ENCODE assay signal across 13 cellular contexts in genomic region chr1:66648896-66649597, GRCh38.
DNase-seq lines count a peak whose midpoint lies in the region; ATAC-seq and TF ChIP-seq lines count a peak whose summit lies in the region.
"Had no signal": no experiment of that assay in that cellular context is flagged by ENCODE, and none has a peak within 500 bp of the region (broad histone marks: within the 10 kb centered on the region; RNA-seq: fewer than 3 reads in every experiment).

No MANE protein-coding gene starts in this region.

- ATAC-seq in HG03108 (IDR thresholded peaks at IDR 0.05; ENCODE audit: unreplicated experiment) = peak; percentile 80

- H3K27ac Mint-ChIP-seq in activated CD4-positive, alpha-beta memory T cell treated with anti-CD3 and anti-CD28 coated beads, Interleukin-2, amount 10 ng/mL, durations not matched to agents 7 days and 5 days = no peak overlapping the region

- no peak overlapping the region for H3K4me3 Mint-ChIP-seq in activated CD4-positive, alpha-beta memory T cell treated with anti-CD3 and anti-CD28 coated beads, Interleukin-2, amount 10 ng/mL, durations not matched to agents 7 days and 5 days

- CTCF ChIA-PET in activated CD4-positive, alpha-beta memory T cell treated with anti-CD3 and anti-CD28 coated beads, Interleukin-2, amount 10 ng/mL, durations not matched to agents 7 days and 5 days (lab: Charles Lee) = no interaction called here

- no peaks in the 10 kb centered on the region for H4K20me1 ChIP-seq in DOHH2 (ENCODE audit: control insufficient read depth, insufficient read depth, low read depth, low read length)

- POLR2A ChIA-PET in activated CD4-positive, alpha-beta memory T cell treated with anti-CD3 and anti-CD28 coated beads, Interleukin-2, amount 10 ng/mL, durations not matched to agents 7 days and 5 days (lab: Charles Lee) = interaction anchor here (0.6 kb wide), 1 partner anchor 87 kb away, joined by 3 read pairs; no protein-coding TSS in a partner anchor

- no peak overlapping the region for H3K4me3 ChIP-seq in DOHH2 (ENCODE audit: low read length)
- H3K4me3 ChIP-seq in colonic mucosa = no peak overlapping the region

- H3K4me2 ChIP-seq in DOHH2 (ENCODE audit: low read length) = peak overlapping the region; percentile 25

- no peaks in the 10 kb centered on the region for H3K4me1 Mint-ChIP-seq in activated CD4-positive, alpha-beta memory T cell treated with anti-CD3 and anti-CD28 coated beads, Interleukin-2, amount 10 ng/mL, durations not matched to agents 7 days and 5 days

- no peak overlapping the region for H3K9ac ChIP-seq in colonic mucosa (ENCODE audit: low read depth in 2 of 2, low read length in 2 of 2)

- H3F3A ChIP-seq in DOHH2 (ENCODE audit: control insufficient read depth, insufficient read depth) = no peaks in the 10 kb centered on the region

- H3K9me3 ChIP-seq in DOHH2 (ENCODE audit: control insufficient read depth, insufficient read depth, low read length) (no peaks in the 10 kb centered on the region), colonic mucosa (no peaks in the 10 kb centered on the region)

- H3K4me1 ChIP-seq in DOHH2 (ENCODE audit: control insufficient read depth, low read length) (peaks cover 11% of the 10 kb centered on the region), colonic mucosa (no peaks in the 10 kb centered on the region)

- peaks cover 23% of the 10 kb centered on the region for H3K27me3 Mint-ChIP-seq in activated CD4-positive, alpha-beta memory T cell treated with anti-CD3 and anti-CD28 coated beads, Interleukin-2, amount 10 ng/mL, durations not matched to agents 7 days and 5 days

- H3K27ac ChIP-seq in DOHH2 (ENCODE audit: low read depth, low read length) (no peak overlapping the region), colonic mucosa (no peak overlapping the region)

- H3K27me3 ChIP-seq in DOHH2 (ENCODE audit: control insufficient read depth, low read length) = peaks cover 9% of the 10 kb centered on the region; the same call in 1 of the 2 replicates
- no peaks in the 10 kb centered on the region for H3K27me3 ChIP-seq in colonic mucosa

- TF ChIP-seq CTCF in DOHH2 (IDR thresholded peaks at IDR 0.05; ENCODE audit: low read depth, low read length, poor library complexity, severe bottlenecking) (no peak), GM20000 (IDR thresholded peaks at IDR 0.05; ENCODE audit: extremely low read depth, missing control alignments) (no peak), colonic mucosa (IDR thresholded peaks at IDR 0.05) (no peak)

- H3K9me3 Mint-ChIP-seq in activated CD4-positive, alpha-beta memory T cell treated with anti-CD3 and anti-CD28 coated beads, Interleukin-2, amount 10 ng/mL, durations not matched to agents 7 days and 5 days = no peaks in the 10 kb centered on the region

- intact Hi-C loops in colonic mucosa (cut with DNase I) = no loop called here

- DNase-seq in GM20000 (ENCODE audit: low spot score) (peak; percentile 13), RPMI8226 (peak; percentile 87), epidermal melanocyte (ENCODE audit: insufficient read length, low spot score) (no peak), HPDE6-E6E7 (ENCODE audit: extremely low spot score) (no peak), colonic mucosa (no peak)
- no peak for DNase-seq in activated CD4-positive, alpha-beta memory T cell treated with anti-CD3 and anti-CD28 coated beads, Interleukin-2, amount 10 ng/mL, durations not matched to agents 7 days and 5 days
- DNase-seq: ACHN; activated CD4-positive, CD25-positive, alpha-beta regulatory T cell treated with anti-CD3 and anti-CD28 coated beads, Interleukin-2, amount 50 U/mL, for 72 hours; glutamatergic neuron; NCI-H2107; posterior cingulate gyrus had no signal

- H3K79me2 ChIP-seq in DOHH2 (ENCODE audit: control insufficient read depth, low read length) = no peaks in the 10 kb centered on the region

- no peaks in the 10 kb centered on the region for H3K36me3 Mint-ChIP-seq in activated CD4-positive, alpha-beta memory T cell treated with anti-CD3 and anti-CD28 coated beads, Interleukin-2, amount 10 ng/mL, durations not matched to agents 7 days and 5 days (ENCODE audit: low read depth)

- H3K36me3 ChIP-seq in DOHH2 (ENCODE audit: control insufficient read depth, low read length) = no peaks in the 10 kb centered on the region
- H3K36me3 ChIP-seq in colonic mucosa = no peaks in the 10 kb centered on the region

- H3K9me2 ChIP-seq in DOHH2 (replicated peaks; ENCODE audit: control insufficient read depth, low read length) = no peaks in the 10 kb centered on the region

Comparison
In these comparisons a context has a peak if more than half of its experiments do, and no peak if none do; other contexts are left out.
1. DNase-seq: peak in GM20000 (single experiment) and RPMI8226 (single experiment); none in activated CD4-positive, alpha-beta memory T cell treated with anti-CD3 and anti-CD28 coated beads, Interleukin-2, amount 10 ng/mL, durations not matched to agents 7 days and 5 days (single experiment), epidermal melanocyte (single experiment), HPDE6-E6E7 (single experiment) and colonic mucosa (single experiment).